ENCODE assay signal across 19 cellular contexts in the genomic region with DNA sequence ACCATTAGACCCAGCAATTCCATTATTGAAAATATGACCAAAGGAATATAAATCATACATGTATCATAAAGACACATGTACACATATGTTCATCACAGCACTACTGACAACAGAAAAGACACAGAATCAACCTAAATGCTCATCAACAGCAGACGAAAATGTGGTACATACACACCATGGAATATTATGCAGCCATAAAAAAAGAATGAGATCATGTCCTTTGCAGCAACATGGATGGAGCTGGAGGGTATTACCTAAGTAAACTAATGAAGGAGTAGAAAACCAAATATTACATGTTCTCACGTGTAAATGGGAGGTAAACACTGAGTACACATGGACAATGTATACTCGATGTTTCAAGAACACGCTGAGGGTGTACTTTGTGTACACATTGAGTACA. TPM values are rescaled to one million over a fixed set of nuclear protein-coding genes. Genes with fewer than 3 reads are reported as not detected.
DNase-seq lines count a peak whose midpoint lies in the region; ATAC-seq, FAIRE-seq and TF ChIP-seq lines count a peak whose summit lies in the region.
"Had no signal": no experiment of that assay in that cellular context is flagged by ENCODE, and none has a peak within 500 bp of the region (broad histone marks: within the 10 kb centered on the region; RNA-seq: fewer than 3 reads in every experiment).

No MANE protein-coding gene starts in this region.

- H3K27ac ChIP-seq in HEK293 (ENCODE audit: extremely low read depth, low read depth, low read length), result no peak overlapping the region
- no peak overlapping the region for H3K27ac ChIP-seq in endodermal cell (ENCODE audit: low read depth, low read length)
- H3K27ac ChIP-seq: 22Rv1; A549; BLaER1 treated with 17β-estradiol and CSF1 and Interleukin-3, amounts not matched to agents 10 nM and 100 nM; C4-2B had no signal

- CTCF ChIA-PET in HEK293 (lab: Yijun Ruan, JAX), result no interaction called here

- H3K36me3 ChIP-seq in HEK293 (ENCODE audit: control insufficient read depth in 2 of 2, insufficient read depth in 1 of 2, low read length in 2 of 2), result peaks cover 13 to 14% of the 10 kb centered on the region in 2 experiments; a peak in 2 of 3 replicates
- no peaks in the 10 kb centered on the region for H3K36me3 ChIP-seq in endodermal cell (ENCODE audit: control insufficient read depth, insufficient read depth, low read length)

- TF ChIP-seq CTCF in D721Med (IDR thresholded peaks at IDR 0.05; ENCODE audit: insufficient read depth, missing control alignments), result no peak
- no peak for TF ChIP-seq CTCF in HEK293 (tag by site-specific recombination; IDR thresholded peaks at IDR 0.05)
- no peak for TF ChIP-seq CTCF in endodermal cell (conservative IDR thresholded peaks at IDR 0.05)

- no peak overlapping the region for H3K9ac ChIP-seq in endodermal cell (ENCODE audit: extremely low read depth, low read length, poor library complexity, severe bottlenecking)
- H3K9ac ChIP-seq: BLaER1 treated with 17β-estradiol and CSF1 and Interleukin-3, amounts not matched to agents 10 nM and 100 nM had no signal

- H3K9me3 Mint-ChIP-seq in endodermal cell, result peaks cover 34% of the 10 kb centered on the region

- H3K27me3 Mint-ChIP-seq in endodermal cell (ENCODE audit: insufficient read depth), result no peaks in the 10 kb centered on the region
- H3K27me3 Mint-ChIP-seq: B cell; CD4-positive, alpha-beta memory T cell; CD8-positive, alpha-beta memory T cell had no signal

- FAIRE-seq in D721Med (lab: Jason Lieb, UNC), result peak; percentile 84
- FAIRE-seq: A549, G401.6, GM12891, GM19239 had no signal

- peaks cover 35% of the 10 kb centered on the region for H3K36me3 Mint-ChIP-seq in endodermal cell (ENCODE audit: low read depth)

- H3K4me3 ChIP-seq in HEK293 (ENCODE audit: low read depth, low read length) (no peak overlapping the region), endodermal cell (ENCODE audit: low read length) (peak overlapping the region; percentile 56)
- H3K4me3 ChIP-seq: A549; BLaER1 treated with 17β-estradiol and CSF1 and Interleukin-3, amounts not matched to agents 10 nM and 100 nM had no signal

- DNase-seq in D721Med (ENCODE audit: insufficient read length, low spot score), result no peak
- DNase-seq in endodermal cell, result no peak
- DNase-seq in islet precursor cell, result no peak
- DNase-seq: AML-193; CD4-positive, alpha-beta memory T cell; CD8-positive, alpha-beta memory T cell; COR-L47; DMS79 treated with DMSO at 0.1 percent for 48 hours; GF-D8 had no signal

- H3K9me3 ChIP-seq in HEK293 (ENCODE audit: control insufficient read depth, insufficient read depth, low read depth, low read length), result no peaks in the 10 kb centered on the region
- H3K9me3 ChIP-seq in endodermal cell (ENCODE audit: control insufficient read depth, low read length), result peaks cover 16% of the 10 kb centered on the region

- H3K4me1 Mint-ChIP-seq in endodermal cell, result peaks cover 3% of the 10 kb centered on the region

- POLR2A ChIA-PET in HEK293 (lab: Yijun Ruan, JAX), result no interaction called here

- no peaks in the 10 kb centered on the region for H3K4me1 ChIP-seq in HEK293 (ENCODE audit: control insufficient read depth, insufficient read depth, low read length)
- H3K4me1 ChIP-seq in endodermal cell (ENCODE audit: control insufficient read depth, insufficient read depth, low read length), result no peaks in the 10 kb centered on the region
- H3K4me1 ChIP-seq: A549 had no signal

- H3K4me3 Mint-ChIP-seq in endodermal cell, result no peak overlapping the region
- H3K4me3 Mint-ChIP-seq: B cell; CD4-positive, alpha-beta memory T cell; CD8-positive, alpha-beta memory T cell had no signal

- 92 to 97% methylated on average over 4 of the region's 4 CpGs for WGBS in endodermal cell (ENCODE audit: insufficient coverage in 1 of 2, insufficient read length in 1 of 2), 2 experiments

- H3K27me3 ChIP-seq in endodermal cell (ENCODE audit: control insufficient read depth, insufficient read depth, low read length, poor library complexity, severe bottlenecking), result no peaks in the 10 kb centered on the region
- H3K27me3 ChIP-seq: BLaER1 treated with 17β-estradiol and CSF1 and Interleukin-3, amounts not matched to agents 10 nM and 100 nM had no signal

- H3K27ac Mint-ChIP-seq in endodermal cell, result no peak overlapping the region
- H3K27ac Mint-ChIP-seq: B cell had no signal

- no peak for ATAC-seq in HG03457 (IDR thresholded peaks at IDR 0.05; ENCODE audit: unreplicated experiment)
- ATAC-seq: A549 had no signal

TF ChIP-seq in HEK293, 187 proteins besides CTCF, POLR2A, EP300 and RAD21:
- TF ChIP-seq, protein P1, sequence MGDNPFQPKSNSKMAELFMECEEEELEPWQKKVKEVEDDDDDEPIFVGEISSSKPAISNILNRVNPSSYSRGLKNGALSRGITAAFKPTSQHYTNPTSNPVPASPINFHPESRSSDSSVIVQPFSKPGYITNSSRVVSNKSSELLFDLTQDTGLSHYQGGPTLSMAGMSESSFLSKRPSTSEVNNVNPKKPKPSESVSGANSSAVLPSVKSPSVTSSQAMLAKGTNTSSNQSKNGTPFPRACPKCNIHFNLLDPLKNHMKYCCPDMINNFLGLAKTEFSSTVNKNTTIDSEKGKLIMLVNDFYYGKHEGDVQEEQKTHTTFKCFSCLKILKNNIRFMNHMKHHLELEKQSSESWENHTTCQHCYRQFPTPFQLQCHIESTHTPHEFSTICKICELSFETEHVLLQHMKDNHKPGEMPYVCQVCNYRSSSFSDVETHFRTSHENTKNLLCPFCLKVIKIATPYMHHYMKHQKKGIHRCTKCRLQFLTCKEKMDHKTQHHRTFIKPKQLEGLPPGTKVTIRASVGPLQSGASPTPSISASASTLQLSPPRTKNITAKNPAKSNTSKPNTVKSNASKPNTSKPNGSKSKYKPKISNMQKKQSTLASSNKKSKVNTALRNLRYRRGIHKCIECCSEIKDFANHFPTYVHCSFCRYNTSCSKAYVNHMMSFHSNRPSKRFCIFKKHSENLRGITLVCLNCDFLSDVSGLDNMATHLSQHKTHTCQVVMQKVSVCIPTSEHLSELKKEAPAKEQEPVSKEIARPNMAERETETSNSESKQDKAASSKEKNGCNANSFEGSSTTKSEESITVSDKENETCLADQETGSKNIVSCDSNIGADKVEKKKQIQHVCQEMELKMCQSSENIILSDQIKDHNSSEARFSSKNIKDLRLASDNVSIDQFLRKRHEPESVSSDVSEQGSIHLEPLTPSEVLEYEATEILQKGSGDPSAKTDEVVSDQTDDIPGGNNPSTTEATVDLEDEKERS (tag by site-specific recombination; IDR thresholded peaks at IDR 0.05), result 0 out of 2 replicates have a peak, but pooled peaks have one; percentile 62
- TF ChIP-seq, protein P2, sequence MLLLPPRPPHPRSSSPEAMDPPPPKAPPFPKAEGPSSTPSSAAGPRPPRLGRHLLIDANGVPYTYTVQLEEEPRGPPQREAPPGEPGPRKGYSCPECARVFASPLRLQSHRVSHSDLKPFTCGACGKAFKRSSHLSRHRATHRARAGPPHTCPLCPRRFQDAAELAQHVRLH (tag by site-specific recombination; IDR thresholded peaks at IDR 0.05), result peak; percentile 38; the same call in 1 of the 2 replicates
- TF ChIP-seq ZBTB17 (tag by site-specific recombination; IDR thresholded peaks at IDR 0.05), result no peak
- no peak for TF ChIP-seq SETDB1 (IDR thresholded peaks at IDR 0.05; ENCODE audit: insufficient read length, low read length)
- TF ChIP-seq ZNF548 (tag by site-specific recombination; IDR thresholded peaks at IDR 0.05), result no peak
- TF ChIP-seq ZNF146 (tag by site-specific recombination; IDR thresholded peaks at IDR 0.05), result peak; percentile 94
- TF ChIP-seq ZNF621 (tag by site-specific recombination; IDR thresholded peaks at IDR 0.05), result no peak

RNA-seq across cellular contexts. Expression of a gene that starts 15.9 kb away (rescaled TPM):
- total RNA-seq in endodermal cell, result 10 to 100 TPM; 38.2 to 49.1 TPM
- polyA plus RNA-seq in endodermal cell (2013, experiment 1 of 2), result 57.5 TPM
- polyA plus RNA-seq in endodermal cell (2013, experiment 2 of 2), result 55.3 TPM
